In genomic region chr9:94031946-94032345, GRCh38 we compare ENCODE assay signal across 11 cellular contexts. TPM values are rescaled to one million over a fixed set of nuclear protein-coding genes. Genes with fewer than 3 reads are reported as not detected.
A peak's percentile ranks its signal among the peaks of the same experiment; 100 is the strongest.
DNase-seq lines count a peak whose midpoint lies in the region; ATAC-seq and TF ChIP-seq lines count a peak whose summit lies in the region.
"Had no signal": no experiment of that assay in that cellular context is flagged by ENCODE, and none has a peak within 500 bp of the region (broad histone marks: within the 10 kb centered on the region; RNA-seq: fewer than 3 reads in every experiment).

No MANE protein-coding gene starts in this region.

- DNase-seq in NCI-H82 (lab: John Stamatoyannopoulos, UW) (peak; percentile 32), NCI-H82 treated with DMSO at 0.1 percent for 48 hours (lab: John Stamatoyannopoulos, UW; ENCODE audit: unreplicated experiment) (no peak), Panc1 (ENCODE audit: low read depth, low spot score) (no peak), epithelial cell of proximal tubule (ENCODE audit: low read depth) (no peak), DMS114 treated with DMSO at 0.1 percent for 48 hours (lab: John Stamatoyannopoulos, UW; ENCODE audit: unreplicated experiment) (no peak), dedifferentiated amniotic fluid mesenchymal stem cell (ENCODE audit: extremely low spot score) (no peak)
- DNase-seq: midbrain; stimulated activated CD4-positive, alpha-beta T cell treated with anti-CD3 and anti-CD28 coated beads, Interleukin-4, amount 100 ng/mL, for 1 hour; thyroid gland had no signal

- H3K4me3 ChIP-seq in Panc1 (ENCODE audit: low read depth in 2 of 2, low read length in 2 of 2) (peak overlapping the region; percentile 83 to 91), epithelial cell of proximal tubule (ENCODE audit: low read depth, low read length) (peak overlapping the region; percentile 85), rectal smooth muscle tissue (ENCODE audit: low read length) (peak overlapping the region; percentile 91)

- peak overlapping the region; percentile 91 for H3K27ac ChIP-seq in Panc1 (ENCODE audit: low read length)
- no peak overlapping the region for H3K27ac ChIP-seq in rectal smooth muscle tissue (ENCODE audit: low read depth, low read length)
- H3K27ac ChIP-seq: thyroid gland had no signal

- intact Hi-C loops in Panc1 (cut with micrococcal nuclease; ENCODE audit: unreplicated experiment) = no loop called here

- H3K36me3 ChIP-seq in Panc1 (ENCODE audit: control insufficient read depth, insufficient read depth, low read length) (no peaks in the 10 kb centered on the region), rectal smooth muscle tissue (ENCODE audit: control insufficient read depth, insufficient read depth, low read length) (no peaks in the 10 kb centered on the region)
- H3K36me3 ChIP-seq: thyroid gland had no signal

- in situ Hi-C loops in Panc1 (cut with HindIII; ENCODE audit: low pct_unique_long_range_greater_than_20kb, low sequenced_read_pairs) = no loop called here

- no peak for ATAC-seq in Panc1
- no peak for ATAC-seq in GM18870 (IDR thresholded peaks at IDR 0.05; ENCODE audit: unreplicated experiment)

- H3K9me3 ChIP-seq in Panc1 (ENCODE audit: control insufficient read depth, insufficient read depth, low read depth, low read length) = no peaks in the 10 kb centered on the region
- H3K9me3 ChIP-seq: thyroid gland had no signal

- POLR2A ChIA-PET in Panc1 (lab: Charles Lee) = interaction anchor here (0.6 kb wide), 3 partner anchors 52 to 1430 kb away, joined by 4 to 7 read pairs (median 5); no protein-coding TSS in a partner anchor

- CTCF ChIA-PET in Panc1 (lab: Charles Lee) = interaction anchor here (1.3 kb wide), 1 partner anchor 18 kb away, joined by 4 read pairs; no protein-coding TSS in a partner anchor

- peaks cover 6% of the 10 kb centered on the region for H3K4me1 ChIP-seq in Panc1 (ENCODE audit: control insufficient read depth, insufficient read depth, low read length)
- no peaks in the 10 kb centered on the region for H3K4me1 ChIP-seq in rectal smooth muscle tissue (ENCODE audit: control insufficient read depth, insufficient read depth, low read length)

- BruUV-seq in Panc1 (replicated peaks; lab: Mats Ljungman, UMichigan) = TSS peak; percentile 76

- H3K27me3 ChIP-seq in Panc1 (ENCODE audit: control insufficient read depth, insufficient read depth, low read length) = no peaks in the 10 kb centered on the region
- no peaks in the 10 kb centered on the region for H3K27me3 ChIP-seq in rectal smooth muscle tissue (ENCODE audit: control insufficient read depth, insufficient read depth, low read length)
- H3K27me3 ChIP-seq: thyroid gland had no signal

- H3K9ac ChIP-seq in rectal smooth muscle tissue (ENCODE audit: low read length) = no peak overlapping the region

- TF ChIP-seq CTCF in Panc1 (IDR thresholded peaks at IDR 0.05) (no peak), epithelial cell of proximal tubule (conservative IDR thresholded peaks at IDR 0.05; ENCODE audit: low read depth, low read length) (no peak)

RNA-seq across cellular contexts. Expression of gene PTPDC1, which starts 52.3 kb away (rescaled TPM):
- total RNA-seq in Panc1 (2021; ENCODE audit: unreplicated experiment) (10.6 TPM), epithelial cell of proximal tubule (5.4 and 7.8 TPM in 2 replicates)
- polyA plus RNA-seq in Panc1 (2012; ENCODE audit: insufficient read length) = 4.5 TPM
